ENCODE assay signal across 26 cellular contexts in the genomic region with DNA sequence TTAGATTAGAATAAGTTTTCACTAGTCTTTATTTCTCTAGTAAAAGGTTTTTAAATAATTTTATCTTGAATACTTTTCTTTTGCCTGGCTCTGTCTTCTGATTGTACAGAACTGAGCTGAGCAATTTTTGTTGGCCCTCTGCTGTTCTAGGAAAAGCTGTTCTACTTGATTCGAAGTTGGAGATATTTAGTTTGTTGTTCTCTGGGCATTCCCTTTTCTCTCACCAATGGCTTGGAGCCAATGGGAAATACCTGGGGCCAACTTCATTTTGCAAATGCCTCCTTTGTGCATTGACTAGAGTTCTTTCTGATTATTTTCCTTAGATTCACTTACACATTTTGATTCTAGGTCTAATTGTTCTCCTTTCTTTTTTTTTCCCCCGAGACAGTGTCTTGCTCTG. TPM values are rescaled to one million over a fixed set of nuclear protein-coding genes. Genes with fewer than 3 reads are reported as not detected.
DNase-seq lines count a peak whose midpoint lies in the region; ATAC-seq and TF ChIP-seq lines count a peak whose summit lies in the region.
"Had no signal": no experiment of that assay in that cellular context is flagged by ENCODE, and none has a peak within 500 bp of the region (broad histone marks: within the 10 kb centered on the region; RNA-seq: fewer than 3 reads in every experiment).

No MANE protein-coding gene starts in this region.

- no peak overlapping the region for H3K56ac ChIP-seq in IMR-90 (ENCODE audit: extremely low read depth, insufficient read depth, low read length)

- peaks cover 11% of the 10 kb centered on the region for H3K4me1 ChIP-seq in IMR-90 (ENCODE audit: control insufficient read depth, insufficient read depth, low read length)
- peaks cover 11% of the 10 kb centered on the region for H3K4me1 ChIP-seq in body of pancreas
- peaks cover 16 to 37% (median 27%) of the 10 kb centered on the region in 3 donors for H3K4me1 ChIP-seq in esophagus squamous epithelium

- no peak overlapping the region for H2BK15ac ChIP-seq in IMR-90 (ENCODE audit: low read depth, low read length)

- peaks cover 24% of the 10 kb centered on the region for H3K36me3 ChIP-seq in IMR-90 (ENCODE audit: control insufficient read depth, insufficient read depth, low read length)
- H3K36me3 ChIP-seq in body of pancreas (replicated peaks in 1 of 2; ENCODE audit: insufficient read depth in 1 of 2, low read depth in 2 of 2): peaks cover 0 to 18% of the 10 kb centered on the region in 2 donors
- H3K36me3 ChIP-seq in esophagus squamous epithelium: peaks cover 0 to 34% (median 11%) of the 10 kb centered on the region in 3 donors

- H2BK120ac ChIP-seq in IMR-90 (ENCODE audit: low read depth, low read length): peak overlapping the region; percentile 42

- no peak overlapping the region for H3K9ac ChIP-seq in IMR-90 (ENCODE audit: low read depth, low read length)

- H3K4me3 ChIP-seq in IMR-90 (ENCODE audit: insufficient read depth, low read depth, low read length): no peak overlapping the region
- no peak overlapping the region for H3K4me3 ChIP-seq in body of pancreas
- H3K4me3 ChIP-seq in esophagus squamous epithelium: no peak overlapping the region
- H3K4me3 ChIP-seq: spleen, thyroid gland had no signal

- peaks cover 9 to 12% of the 10 kb centered on the region in 2 experiments; a peak in 2 of 4 replicates for H3K79me1 ChIP-seq in IMR-90 (ENCODE audit: low read depth in 1 of 2, low read length in 2 of 2)

- TF ChIP-seq POLR2A in IMR-90 (IDR thresholded peaks at IDR 0.05; ENCODE audit: low read depth, low read length) (no peak), body of pancreas (IDR thresholded peaks at IDR 0.05) (no peak), esophagus squamous epithelium (IDR thresholded peaks at IDR 0.05) (no peak)

- H3K18ac ChIP-seq in IMR-90 (ENCODE audit: low read depth, low read length): peak overlapping the region; percentile 95

- dilution Hi-C loops in IMR-90 (cut with HindIII; ENCODE audit: low sequenced_read_pairs, unreplicated experiment): no loop called here

- peak overlapping the region; percentile 71; the same call in 1 of the 2 replicates for H4K5ac ChIP-seq in IMR-90 (ENCODE audit: low read depth, low read length)

- H3K27ac Mint-ChIP-seq in T-cell: no peak overlapping the region
- H3K27ac Mint-ChIP-seq: activated naive CD8-positive, alpha-beta T cell; activated T-helper 1 cell treated with anti-CD3 and anti-CD28 coated beads, Interleukin-12 subunit alpha, Interleukin-12 subunit beta, Interleukin-2, Interleukin-4 antibody, amounts not matched to agents 30 ng/mL and 10 ng/mL and 1 ng/mL, durations not matched to agents 14 hours and 24 hours and 36 hours; naive B cell had no signal

- WGBS in IMR-90 (ENCODE audit: extremely low coverage in 2 of 2, insufficient read length in 1 of 2), 2 experiments: no CpG with 5 or more reads among the region's 2 CpGs
- WGBS in body of pancreas, 2 donors: 48 to 52% methylated on average over 2 of the region's 2 CpGs
- 38 to 66% methylated on average over 2 of the region's 2 CpGs for WGBS in esophagus squamous epithelium, 2 donors

- peak overlapping the region; percentile 5; the same call in 1 of the 2 replicates for H4K91ac ChIP-seq in IMR-90 (ENCODE audit: insufficient read depth, low read depth, low read length)

- H4K20me1 ChIP-seq in IMR-90 (ENCODE audit: insufficient read depth, low read length): no peaks in the 10 kb centered on the region

- H2BK5ac ChIP-seq in IMR-90 (ENCODE audit: low read depth, low read length, poor library complexity, severe bottlenecking): peak overlapping the region; percentile 82

- no peaks in the 10 kb centered on the region for H3K9me1 ChIP-seq in IMR-90 (ENCODE audit: insufficient read depth, low read length)

- TF ChIP-seq CTCF in IMR-90 (conservative IDR thresholded peaks at IDR 0.05; ENCODE audit: low read depth, low read length) (no peak), body of pancreas (IDR thresholded peaks at IDR 0.05) (no peak), esophagus squamous epithelium (IDR thresholded peaks at IDR 0.05) (no peak)

- no TSS peak for BruUV-seq in IMR-90 (replicated peaks; lab: Mats Ljungman, UMichigan)

- H2BK20ac ChIP-seq in IMR-90 (ENCODE audit: low read depth, low read length): peak overlapping the region; percentile 16; the same call in 1 of the 2 replicates

- H3K27ac ChIP-seq in IMR-90 (ENCODE audit: insufficient read depth, low read length): peak overlapping the region; percentile 79; the same call in 1 of the 2 replicates
- peak overlapping the region in 1 of 4 donors; percentile 42 for H3K27ac ChIP-seq in body of pancreas
- H3K27ac ChIP-seq in esophagus squamous epithelium: peak overlapping the region in 3 of 4 donors; percentile 23 to 66 (median 61)
- H3K27ac ChIP-seq: thyroid gland had no signal

- H4K8ac ChIP-seq in IMR-90 (ENCODE audit: low read depth in 2 of 2, low read length in 2 of 2): peak overlapping the region in 1 of 2 experiments; percentile 54; a peak in 1 of 4 replicates

- intact Hi-C loops in IMR-90 (cut with micrococcal nuclease) (no loop called here), body of pancreas (cut with DNase I) (no loop called here), esophagus squamous epithelium (cut with DNase I) (no loop called here)

- no peak overlapping the region for H3K14ac ChIP-seq in IMR-90 (replicated peaks; ENCODE audit: low read depth, low read length)

- in situ Hi-C loops in IMR-90 (cut with MboI; ENCODE audit: low sequenced_read_pairs): no loop called here

- H2AK9ac ChIP-seq in IMR-90 (replicated peaks; ENCODE audit: low read depth, low read length, poor library complexity): no peak overlapping the region

- no peaks in the 10 kb centered on the region for H3K27me3 Mint-ChIP-seq in T-cell
- H3K27me3 Mint-ChIP-seq: activated naive CD8-positive, alpha-beta T cell; naive B cell had no signal

- peak overlapping the region; percentile 68 for H2AK5ac ChIP-seq in IMR-90 (ENCODE audit: low read depth, low read length)

- no peak overlapping the region for H3K23ac ChIP-seq in IMR-90 (ENCODE audit: low read depth, low read length)

- CTCF ChIA-PET in IMR-90 (lab: Yijun Ruan, JAX): interaction anchor here (0.6 to 3.2 kb wide), 3 partner anchors 11 to 494 kb away, joined by 3 to 8 read pairs (median 6); no protein-coding TSS in a partner anchor
- CTCF ChIA-PET in T-cell (lab: Charles Lee): no interaction called here

- no peaks in the 10 kb centered on the region for H3K27me3 ChIP-seq in IMR-90 (ENCODE audit: control insufficient read depth, insufficient read depth, low read length)
- no peaks in the 10 kb centered on the region for H3K27me3 ChIP-seq in body of pancreas
- H3K27me3 ChIP-seq in esophagus squamous epithelium: no peaks in the 10 kb centered on the region
- H3K27me3 ChIP-seq: spleen, thyroid gland had no signal

- DNase-seq in IMR-90 (peak; percentile 27), body of pancreas (peak in 3 of 4 donors; percentile 11 to 25 (median 16)), esophagus squamous epithelium (lab: John Stamatoyannopoulos, UW) (no peak), pulmonary artery endothelial cell (ENCODE audit: low read depth, low spot score) (peak; percentile 13), middle frontal gyrus (ENCODE audit: extremely low spot score, low spot score) (no peak), NCI-H446 (lab: John Stamatoyannopoulos, UW) (no peak), T-cell (no peak)
- DNase-seq: activated CD4-positive, alpha-beta T cell treated with anti-CD3 and anti-CD28 coated beads, Interleukin-2, amount 50 U/mL, for 4 hours; activated CD4-positive, CD25-positive, alpha-beta regulatory T cell; aorta; C1 segment of cervical spinal cord; cerebellar nuclear complex; effector CD8-positive, alpha-beta T cell; mesendoderm; naive B cell; NCI-H2081 treated with DMSO at 0.1 percent for 48 hours; NCI-H446 treated with DMSO at 0.1 percent for 48 hours; SHP77 treated with DMSO at 0.1 percent for 48 hours; spleen; stimulated activated CD4-positive, alpha-beta T cell treated with anti-CD3 and anti-CD28 coated beads, Interleukin-4, amount 100 ng/mL, for 1 hour; stimulated activated naive CD4-positive, alpha-beta T cell treated with Interleukin-2 at 50 U/mL for 16 hours had no signal

- no peak overlapping the region for H2AFZ ChIP-seq in IMR-90 (replicated peaks; ENCODE audit: low read length, poor library complexity)

- peak overlapping the region; percentile 10; the same call in 1 of the 2 replicates for H3K4ac ChIP-seq in IMR-90 (ENCODE audit: low read depth, low read length)

- peaks cover 0 to 8% (median 4%) of the 10 kb centered on the region in 3 donors for H3K4me1 Mint-ChIP-seq in T-cell

- no peaks in the 10 kb centered on the region for H3K9me3 ChIP-seq in IMR-90 (ENCODE audit: control insufficient read depth, insufficient read depth, low read length)
- H3K9me3 ChIP-seq in body of pancreas: no peaks in the 10 kb centered on the region
- no peaks in the 10 kb centered on the region for H3K9me3 ChIP-seq in esophagus squamous epithelium
- H3K9me3 ChIP-seq: spleen, thyroid gland had no signal

- no peak overlapping the region for H3K4me2 ChIP-seq in IMR-90 (ENCODE audit: low read depth, low read length)

- TF ChIP-seq RAD21 in IMR-90 (IDR thresholded peaks at IDR 0.05; ENCODE audit: low read length): no peak

- no peaks in the 10 kb centered on the region for H3K9me3 Mint-ChIP-seq in T-cell
- H3K9me3 Mint-ChIP-seq: activated T-helper 1 cell treated with anti-CD3 and anti-CD28 coated beads, Interleukin-12 subunit alpha, Interleukin-12 subunit beta, Interleukin-2, Interleukin-4 antibody, amounts not matched to agents 30 ng/mL and 10 ng/mL and 1 ng/mL, durations not matched to agents 14 hours and 24 hours and 36 hours; naive B cell had no signal

- peaks cover 28% of the 10 kb centered on the region for H3K36me3 Mint-ChIP-seq in T-cell

- no peak overlapping the region for H3K4me3 Mint-ChIP-seq in T-cell
- H3K4me3 Mint-ChIP-seq: activated naive CD8-positive, alpha-beta T cell; activated T-helper 1 cell treated with anti-CD3 and anti-CD28 coated beads, Interleukin-12 subunit alpha, Interleukin-12 subunit beta, Interleukin-2, Interleukin-4 antibody, amounts not matched to agents 30 ng/mL and 10 ng/mL and 1 ng/mL, durations not matched to agents 14 hours and 24 hours and 36 hours; naive B cell had no signal

- ATAC-seq in IMR-90 (ENCODE audit: low read depth) (no peak), body of pancreas (no peak), GM18909 (IDR thresholded peaks at IDR 0.05; ENCODE audit: poor library complexity, unreplicated experiment) (no peak), T-cell (replicated peaks in 1 of 4) (no peak)
- ATAC-seq: HepG2 had no signal

- POLR2A ChIA-PET in IMR-90 (lab: Charles Lee; ENCODE audit: unreplicated experiment) (no interaction called here), T-cell (lab: Charles Lee) (no interaction called here)

TF ChIP-seq in IMR-90, 13 proteins besides CTCF, POLR2A, EP300 and RAD21 (continues in another document):
- TF ChIP-seq MAFK (IDR thresholded peaks at IDR 0.05; ENCODE audit: low read depth, low read length): no peak

RNA-seq across cellular contexts. Expression of a gene that starts 16.5 kb away (rescaled TPM):
- total RNA-seq in IMR-90 (2012; rRNA removed) (33.2 and 33.6 TPM in 2 replicates), body of pancreas (10 to 100 TPM; 14.8 to 21.8 TPM), esophagus squamous epithelium (10 to 100 TPM; 28.3 to 38.1 (median 36.0) TPM), pulmonary artery endothelial cell (23.7 and 41.0 TPM in 2 replicates), T-cell (1 to 10 TPM; 5.3 to 9.2 (median 8.2) TPM)
- polyA plus RNA-seq in IMR-90 (2012; rRNA removed): 13.8 and 15.8 TPM in 2 replicates
- polyA plus RNA-seq in IMR-90 (2012; cell fraction: cytosol; rRNA removed): 5.6 and 6.0 TPM in 2 replicates
- polyA plus RNA-seq in IMR-90 (2012; cell fraction: nucleus; rRNA removed; ENCODE audit: low replicate concordance): 3.3 and 26.7 TPM in 2 replicates

Comparison
In these comparisons a context has a peak if more than half of its experiments do, and no peak if none do; other contexts are left out.
1. DNase-seq: peak in IMR-90 (single experiment), body of pancreas (3 of 4) and pulmonary artery endothelial cell (single experiment); none in esophagus squamous epithelium (single experiment), middle frontal gyrus (single experiment), NCI-H446 (0 of 2) and T-cell (0 of 34).